23 cellular contexts compared by ENCODE assay signal in genomic region chr11:60780065-60780464, GRCh38. TPM values are rescaled to one million over a fixed set of nuclear protein-coding genes. Genes with fewer than 3 reads are reported as not detected.
"Had no signal": no experiment of that assay in that cellular context is flagged by ENCODE, and none has a peak within 500 bp of the region (broad histone marks: within the 10 kb centered on the region; RNA-seq: fewer than 3 reads in every experiment).

No MANE protein-coding gene starts in this region.

- H3K9me3 ChIP-seq: SK-N-SH had no signal

- FAIRE-seq: RCC 7860 had no signal

- DNase-seq: KBM-7, MV-4-11, NCI-H1048, NCI-H1105, NCI-H1436 treated with DMSO at 0.1 percent for 48 hours, NCI-H1694, NCI-H1930, NCI-H2081, NCI-H2107, NCI-H2227 treated with DMSO at 0.1 percent for 48 hours, NCI-H524, NCI-H526 treated with DMSO at 0.1 percent for 48 hours, NCI-H748 treated with DMSO at 0.1 percent for 48 hours, Right ventricle myocardium superior, RPMI8226, SIG-M5, SK-N-SH had no signal

- H3K9ac ChIP-seq: SK-N-SH had no signal

RNA-seq across cellular contexts. Expression of gene MS4A10, which starts 5.1 kb away (rescaled TPM):
- total RNA-seq: HT-29, LHCN-M2, MCF 10A, NCI-H460, Right ventricle myocardium superior, SK-MEL-5 had no signal
- polyA plus RNA-seq: SK-N-SH had no signal

RNA-seq across cellular contexts. Expression of gene MS4A15, which starts 23.4 kb away (rescaled TPM):
- total RNA-seq: HT-29, LHCN-M2, MCF 10A, NCI-H460, Right ventricle myocardium superior, SK-MEL-5 had no signal
- polyA plus RNA-seq: SK-N-SH had no signal

RNA-seq across cellular contexts. Expression of gene MS4A18, which starts 55.5 kb away (rescaled TPM):
- total RNA-seq: HT-29, LHCN-M2, MCF 10A, NCI-H460, Right ventricle myocardium superior, SK-MEL-5 had no signal
- polyA plus RNA-seq: SK-N-SH had no signal
